ENCODE assay signal across 9 cellular contexts in the genomic region with DNA sequence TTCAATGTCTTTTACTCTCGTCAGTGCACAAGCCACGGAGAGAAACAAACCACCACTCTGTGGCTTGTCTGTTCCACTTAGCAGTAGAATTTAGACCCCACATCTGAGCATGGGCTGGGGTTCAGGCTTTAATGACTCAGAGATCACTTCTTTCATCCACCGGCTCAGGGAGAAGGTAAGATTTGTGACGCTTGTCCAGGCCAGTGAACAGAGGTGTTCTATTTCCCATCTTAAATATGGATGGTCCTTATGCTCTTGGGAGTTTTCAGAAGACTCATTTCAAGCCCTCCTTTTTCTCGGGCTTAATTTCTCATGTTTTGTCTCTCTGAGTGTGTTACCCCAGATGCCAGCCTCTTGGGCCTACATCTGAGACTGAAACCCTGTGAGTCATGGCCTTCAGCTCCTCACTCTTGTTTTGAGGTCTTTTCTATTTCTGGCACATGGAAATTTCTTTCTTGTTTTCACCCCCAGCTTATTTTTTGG.
DNase-seq lines count a peak whose midpoint lies in the region; ATAC-seq lines count a peak whose summit lies in the region.
"Had no signal": no experiment of that assay in that cellular context is flagged by ENCODE, and none has a peak within 500 bp of the region (broad histone marks: within the 10 kb centered on the region; RNA-seq: fewer than 3 reads in every experiment).

No MANE protein-coding gene starts in this region.

- in situ Hi-C loops in ACHN (cut with HindIII; ENCODE audit: low pct_ligation_motif_present, low pct_unique_long_range_greater_than_20kb, low sequenced_read_pairs) = no loop called here

- ATAC-seq in GM18907 (IDR thresholded peaks at IDR 0.05; ENCODE audit: unreplicated experiment) = peak; percentile 98
- ATAC-seq in GM21723 (IDR thresholded peaks at IDR 0.05; ENCODE audit: unreplicated experiment) = peak; percentile 98
- peak; percentile 96 for ATAC-seq in HG03460 (IDR thresholded peaks at IDR 0.05; ENCODE audit: unreplicated experiment)
- ATAC-seq: psoas muscle had no signal

- peak; percentile 23 to 36 (median 27) for DNase-seq in stimulated activated CD4-positive, alpha-beta T cell treated with anti-CD3 and anti-CD28 coated beads, Interleukin-12 subunit alpha, Interleukin-12 subunit beta, amount 100 ng/mL, for 48 hours (ENCODE audit: low read depth in 2 of 3, low spot score in 1 of 3)
- no peak for DNase-seq in ACHN
- no peak for DNase-seq in activated gamma-delta T cell treated with Interleukin-2 at 50 U/mL for 16 hours
- DNase-seq in NOMO-1 treated with DMSO at 0.1 percent for 48 hours (lab: John Stamatoyannopoulos, UW; ENCODE audit: unreplicated experiment) = no peak
- no peak for DNase-seq in DMS153 (lab: John Stamatoyannopoulos, UW)
- DNase-seq: psoas muscle had no signal

Comparison
In these comparisons a context has a peak if more than half of its experiments do, and no peak if none do; other contexts are left out.
1. DNase-seq: peak in stimulated activated CD4-positive, alpha-beta T cell treated with anti-CD3 and anti-CD28 coated beads, Interleukin-12 subunit alpha, Interleukin-12 subunit beta, amount 100 ng/mL, for 48 hours (3 of 3); none in ACHN (single experiment), activated gamma-delta T cell treated with Interleukin-2 at 50 U/mL for 16 hours (single experiment), NOMO-1 treated with DMSO at 0.1 percent for 48 hours (single experiment) and DMS153 (single experiment).
2. Peak in every context shown above with its lines, with median percentiles within 50 percentile points of each other: ATAC-seq.